Comparison of ENCODE assay signal across 8 cellular contexts in the genomic region with DNA sequence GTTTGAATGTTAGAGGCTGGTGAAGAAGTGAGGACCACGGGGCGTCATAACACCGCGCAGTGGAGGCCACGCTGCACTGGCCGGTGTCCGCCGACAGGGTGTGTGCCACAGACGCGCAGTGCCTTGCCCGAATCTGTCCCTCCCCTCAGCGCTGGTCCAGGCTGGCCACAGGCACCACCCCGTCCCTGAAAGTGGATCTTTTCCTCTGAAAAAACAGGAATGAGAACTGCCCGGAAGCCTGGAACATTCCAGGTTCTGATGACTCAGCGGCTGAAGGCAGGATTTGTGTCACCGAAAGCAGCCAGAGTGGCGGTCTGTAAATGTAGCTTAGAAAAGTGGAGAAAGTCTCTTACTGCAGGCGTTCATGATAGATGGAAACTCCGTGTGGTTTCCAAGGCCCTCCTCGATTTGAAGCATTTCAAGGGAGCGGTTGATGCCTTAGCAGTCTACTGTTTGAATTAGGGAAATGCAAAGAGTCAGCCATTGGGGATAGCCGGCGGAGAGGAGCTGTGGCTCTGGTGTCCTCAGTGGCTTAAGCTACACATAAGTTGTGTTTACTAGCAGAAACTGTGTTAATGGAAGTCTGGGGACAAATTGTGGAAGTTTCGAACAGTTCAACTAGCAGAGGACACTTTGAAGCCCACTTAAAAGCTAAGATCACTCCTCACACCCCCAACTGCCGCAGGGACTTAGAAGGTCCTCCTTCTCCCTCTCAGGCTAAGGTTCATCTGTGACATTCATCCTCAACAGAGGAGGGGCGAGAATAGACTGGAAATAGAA.
DNase-seq lines count a peak whose midpoint lies in the region; TF ChIP-seq lines count a peak whose summit lies in the region.

No MANE protein-coding gene starts in this region.

- DNase-seq in D341Med (ENCODE audit: low spot score) (peak; percentile 89), GM20000 (ENCODE audit: low spot score) (peak; percentile 73), HS-27A (ENCODE audit: low read depth) (peak; percentile 84), RKO (ENCODE audit: low spot score) (peak; percentile 97), fibroblast of villous mesenchyme (ENCODE audit: low read depth) (peak; percentile 97), nephron progenitor cell (peak; percentile 89), stomach (peak; percentile 87)
- DNase-seq in activated T-helper 1 cell treated with anti-CD3 and anti-CD28 coated beads, Interleukin-2, amount 50 U/mL, for 16 hours (ENCODE audit: low read depth in 1 of 2, low spot score in 1 of 2), result peak; percentile 55 to 63

- H3K4me3 Mint-ChIP-seq in nephron progenitor cell, result no peak overlapping the region

- peak overlapping the region; percentile 91 to 99 (median 93) for H3K27ac ChIP-seq in stomach

- WGBS in stomach, 5 donors, result 11 to 13% (median 13%) methylated on average over 26 of the region's 26 CpGs

- H3K4me1 Mint-ChIP-seq in nephron progenitor cell, result peaks cover 17% of the 10 kb centered on the region

- no peaks in the 10 kb centered on the region for H3K36me3 Mint-ChIP-seq in nephron progenitor cell (ENCODE audit: low read depth)

- intact Hi-C loops in stomach (cut with DNase I; ENCODE audit: low total_unique reads), result no loop called here

- no peaks in the 10 kb centered on the region for H3K9me3 ChIP-seq in stomach

- no peaks in the 10 kb centered on the region for H3K27me3 Mint-ChIP-seq in nephron progenitor cell (ENCODE audit: low read depth, poor library complexity)

- TF ChIP-seq EP300 in stomach (IDR thresholded peaks at IDR 0.05), result peak; percentile 41

- no peak overlapping the region for H3K27ac Mint-ChIP-seq in nephron progenitor cell

- H3K9me3 Mint-ChIP-seq in nephron progenitor cell, result no peaks in the 10 kb centered on the region

- H3K4me3 ChIP-seq in fibroblast of villous mesenchyme (ENCODE audit: low read depth, low read length) (peak overlapping the region; percentile 68), stomach (peak overlapping the region; percentile 35 to 44 (median 42))

- H3K27me3 ChIP-seq in stomach, result no peaks in the 10 kb centered on the region

- TF ChIP-seq POLR2A in stomach (IDR thresholded peaks at IDR 0.05), result no peak

- H3K36me3 ChIP-seq in stomach, result no peaks in the 10 kb centered on the region

- peak; percentile 78 for TF ChIP-seq CTCF in GM20000 (IDR thresholded peaks at IDR 0.05; ENCODE audit: extremely low read depth, missing control alignments)
- peak; percentile 76 for TF ChIP-seq CTCF in fibroblast of villous mesenchyme (IDR thresholded peaks at IDR 0.05; ENCODE audit: insufficient read depth, low read depth, low read length)
- peak; percentile 74 for TF ChIP-seq CTCF in nephron progenitor cell (IDR thresholded peaks at IDR 0.05)
- TF ChIP-seq CTCF in stomach (IDR thresholded peaks at IDR 0.05), result peak in 6 of 7 experiments; percentile 12 to 93 (median 84)

- peaks cover 30 to 62% (median 49%) of the 10 kb centered on the region in 4 donors for H3K4me1 ChIP-seq in stomach

Comparison
In these comparisons a context has a peak if more than half of its experiments do, and no peak if none do; other contexts are left out.
1. Peak in every context shown above with its lines: DNase-seq, H3K4me3 ChIP-seq and H3K27ac ChIP-seq.